ENCODE assay signal across 8 cellular contexts in genomic region chr19:45863335-45863839, GRCh38. TPM values are rescaled to one million over a fixed set of nuclear protein-coding genes. Genes with fewer than 3 reads are reported as not detected.
A peak's percentile ranks its signal among the peaks of the same experiment; 100 is the strongest.
DNase-seq lines count a peak whose midpoint lies in the region; ATAC-seq and TF ChIP-seq lines count a peak whose summit lies in the region.

No MANE protein-coding gene starts in this region.

- H4K20me1 ChIP-seq in Loucy (ENCODE audit: insufficient read depth, low read length, poor library complexity, severe bottlenecking): peaks cover 13% of the 10 kb centered on the region

- H3K27ac Mint-ChIP-seq in natural killer cell: peak overlapping the region; percentile 91 to 96

- peak overlapping the region; percentile 48 for H3K4me2 ChIP-seq in Loucy (ENCODE audit: low read depth, low read length, poor library complexity, severe bottlenecking)

- H3K4me3 ChIP-seq in AG10803 (ENCODE audit: low read length) (peak overlapping the region; percentile 51), Loucy (ENCODE audit: low read length, poor library complexity, severe bottlenecking) (peak overlapping the region; percentile 55), dorsolateral prefrontal cortex (peak overlapping the region; percentile 17 to 99 (median 93))

- H3K9me3 Mint-ChIP-seq in natural killer cell: no peaks in the 10 kb centered on the region

- intact Hi-C loops in dorsolateral prefrontal cortex (cut with DNase I): loop anchor here (1.0 to 5.0 kb wide), 6 partner anchors 23 to 989 kb away; partner anchors contain the start of genes IRF2BP1 (in 2 of the 2), MYPOP (in 2 of the 2), AP2S1 (in 1 of the 2) and FBXO46 (in 1 of the 2)
- intact Hi-C loops in natural killer cell (cut with micrococcal nuclease): loop anchor here (1.0 to 10.0 kb wide), 4 partner anchors 23 to 401 kb away; partner anchors contain the start of gene IRF2BP1

- no peak for ATAC-seq in natural killer cell
- ATAC-seq in HG03460 (IDR thresholded peaks at IDR 0.05; ENCODE audit: unreplicated experiment): no peak

- H3K4me1 Mint-ChIP-seq in natural killer cell: peaks cover 21 to 37% of the 10 kb centered on the region in 2 donors

- H3F3A ChIP-seq in Loucy (ENCODE audit: low read depth): no peaks in the 10 kb centered on the region

- H3K9me2 ChIP-seq in Loucy (replicated peaks; ENCODE audit: low read depth, low read length): no peaks in the 10 kb centered on the region

- H3K9ac ChIP-seq in Loucy (ENCODE audit: low read depth, low read length, poor library complexity, severe bottlenecking): no peak overlapping the region

- peaks cover 4% of the 10 kb centered on the region; the same call in 1 of the 2 replicates for H3K36me3 ChIP-seq in Loucy (ENCODE audit: insufficient read depth, low read length)

- no peaks in the 10 kb centered on the region for H3K9me3 ChIP-seq in Loucy (ENCODE audit: insufficient read depth, low read depth, low read length)

- H3K27me3 Mint-ChIP-seq in natural killer cell (ENCODE audit: low read depth in 2 of 2): peaks cover 16 to 24% of the 10 kb centered on the region in 2 donors

- H3K27ac ChIP-seq in dorsolateral prefrontal cortex: peak overlapping the region in 17 of 59 donors; percentile 30 to 97 (median 91)

- H3K27me3 ChIP-seq in Loucy (ENCODE audit: insufficient read depth, low read length, poor library complexity, severe bottlenecking) (no peaks in the 10 kb centered on the region), dorsolateral prefrontal cortex (peaks cover 0 to 26% (median 15%) of the 10 kb centered on the region in 45 donors)

- no peak for DNase-seq in AG10803 (ENCODE audit: low read depth)
- DNase-seq in dorsolateral prefrontal cortex: no peak
- no peak for DNase-seq in natural killer cell
- no peak for DNase-seq in NCI-H1092 treated with DMSO at 0.1 percent for 48 hours (lab: John Stamatoyannopoulos, UW)
- no peak for DNase-seq in NCI-H1105 (lab: John Stamatoyannopoulos, UW)
- no peak for DNase-seq in D341Med (ENCODE audit: low spot score)

- no peaks in the 10 kb centered on the region for H3K36me3 Mint-ChIP-seq in natural killer cell

- peak overlapping the region; percentile 76 for H2AFZ ChIP-seq in Loucy (ENCODE audit: low read length)

- peaks cover 37% of the 10 kb centered on the region for H3K79me2 ChIP-seq in Loucy (ENCODE audit: insufficient read depth, low read length)

- H3K4me1 ChIP-seq in Loucy (ENCODE audit: insufficient read depth, low read length, poor library complexity, severe bottlenecking): peaks cover 9% of the 10 kb centered on the region

- TF ChIP-seq CTCF in AG10803 (conservative IDR thresholded peaks at IDR 0.05; ENCODE audit: low read length) (no peak), Loucy (conservative IDR thresholded peaks at IDR 0.05; ENCODE audit: low read length) (no peak), dorsolateral prefrontal cortex (IDR thresholded peaks at IDR 0.05 in 54 of 56, conservative IDR thresholded peaks at IDR 0.05 in 2 of 56; ENCODE audit: low read depth in 1 of 56, partially characterized antibody in 56 of 56) (peak in 8 of 56 donors; percentile 3 to 19 (median 6)), natural killer cell (IDR thresholded peaks at IDR 0.05) (no peak)

- H3K4me3 Mint-ChIP-seq in natural killer cell: peak overlapping the region; percentile 99

RNA-seq across cellular contexts. Expression of gene SYMPK, which starts 0.4 kb away (rescaled TPM):
- total RNA-seq in dorsolateral prefrontal cortex: 100 to 1,000 TPM in 17 of 120 experiments, 10 to 100 TPM in 103; 65.0 to 119 (median 87.1) TPM
- total RNA-seq in natural killer cell: 10 to 100 TPM; 86.4 to 94.8 (median 86.7) TPM

RNA-seq across cellular contexts. Expression of gene FOXA3, which starts 0.7 kb away (rescaled TPM):
- total RNA-seq in dorsolateral prefrontal cortex (under 1 TPM in 2 of 120 experiments, not detected in 118; 0.30 to 0.32 TPM), natural killer cell (not detected)

RNA-seq across cellular contexts. Expression of gene IRF2BP1, which starts 22.6 kb away (rescaled TPM):
- total RNA-seq in dorsolateral prefrontal cortex (10 to 100 TPM; 30.3 to 53.6 (median 40.7) TPM), natural killer cell (10 to 100 TPM; 16.1 to 20.3 (median 19.6) TPM)

RNA-seq across cellular contexts. Expression of gene MYPOP, which starts 39.0 kb away (rescaled TPM):
- 10 to 100 TPM; 17.2 to 46.3 (median 34.0) TPM for total RNA-seq in dorsolateral prefrontal cortex
- 1 to 10 TPM; 7.0 to 8.4 (median 7.2) TPM for total RNA-seq in natural killer cell

RNA-seq across cellular contexts. Expression of gene RSPH6A, which starts 48.3 kb away (rescaled TPM):
- total RNA-seq in dorsolateral prefrontal cortex (1 to 10 TPM in 4 of 120 experiments, under 1 TPM in 97, not detected in 19; 0.16 to 2.5 (median 0.35) TPM), natural killer cell (under 1 TPM; 0.18 to 0.63 (median 0.31) TPM)
